In genomic region chr19:49921871-49922755, GRCh38 we compare ENCODE assay signal across 2 cellular contexts.
TF ChIP-seq lines count a peak whose summit lies in the region.

No MANE protein-coding gene starts in this region.

TF ChIP-seq in GM12878, 131 proteins besides CTCF, POLR2A, EP300 and RAD21:
- TF ChIP-seq RB1 (IDR thresholded peaks at IDR 0.05; ENCODE audit: borderline replicate concordance) (no peak), MLLT1 (IDR thresholded peaks at IDR 0.05) (no peak; the same call in 1 of the 2 replicates), MTA2 (IDR thresholded peaks at IDR 0.05; ENCODE audit: low read depth) (no peak), NFYA (IDR thresholded peaks at IDR 0.05; ENCODE audit: borderline replicate concordance, low read depth, low read length) (no peak), EGR1 (IDR thresholded peaks at IDR 0.05; ENCODE audit: borderline replicate concordance in 1 of 2, low read depth in 2 of 2, low read length in 2 of 2) (no peak), ZNF622 (IDR thresholded peaks at IDR 0.05) (no peak), IKZF1 (conservative IDR thresholded peaks at IDR 0.05) (no peak), BHLHE40 (IDR thresholded peaks at IDR 0.05; ENCODE audit: borderline replicate concordance in 1 of 2, low read depth in 2 of 2, low read length in 1 of 2) (no peak), PRDM15 (CRISPR knock-in tag; IDR thresholded peaks at IDR 0.05) (no peak), TAF1 (IDR thresholded peaks at IDR 0.05; ENCODE audit: borderline replicate concordance, low read depth, low read length) (no peak), SRF (IDR thresholded peaks at IDR 0.05; ENCODE audit: low read depth in 2 of 2, low read length in 2 of 2) (no peak)

TF ChIP-seq in HEK293T, 16 proteins besides CTCF, POLR2A, EP300 and RAD21:
- no peak for TF ChIP-seq CTBP1 (IDR thresholded peaks at IDR 0.05; ENCODE audit: borderline replicate concordance)
- no peak for TF ChIP-seq TARDBP (IDR thresholded peaks at IDR 0.05)
- TF ChIP-seq ELF4 (IDR thresholded peaks at IDR 0.05) = no peak
- TF ChIP-seq FOXA1 (IDR thresholded peaks at IDR 0.05) = no peak
- no peak for TF ChIP-seq LEF1 (IDR thresholded peaks at IDR 0.05; ENCODE audit: borderline replicate concordance)
- TF ChIP-seq SP1 (IDR thresholded peaks at IDR 0.05) = no peak
- TF ChIP-seq FOXK2 (IDR thresholded peaks at IDR 0.05) = no peak
- no peak for TF ChIP-seq HDGF (IDR thresholded peaks at IDR 0.05; ENCODE audit: borderline replicate concordance)
- no peak for TF ChIP-seq FOXM1 (IDR thresholded peaks at IDR 0.05; ENCODE audit: borderline replicate concordance)
- no peak for TF ChIP-seq L3MBTL2 (conservative IDR thresholded peaks at IDR 0.05)
- no peak for TF ChIP-seq NFRKB (IDR thresholded peaks at IDR 0.05)
- TF ChIP-seq PKNOX1 (IDR thresholded peaks at IDR 0.05) = no peak
- no peak for TF ChIP-seq SUZ12 (IDR thresholded peaks at IDR 0.05)
- no peak for TF ChIP-seq ZNF384 (IDR thresholded peaks at IDR 0.05)
- no peak for TF ChIP-seq BHLHE40 (IDR thresholded peaks at IDR 0.05; ENCODE audit: borderline replicate concordance)
- no peak for TF ChIP-seq ARNT (IDR thresholded peaks at IDR 0.05)
